Comparison of ENCODE assay signal across 23 cellular contexts in genomic region chr7:114466911-114467310, GRCh38. TPM values are rescaled to one million over a fixed set of nuclear protein-coding genes. Genes with fewer than 3 reads are reported as not detected.
"Had no signal": no experiment of that assay in that cellular context is flagged by ENCODE, and none has a peak within 500 bp of the region (broad histone marks: within the 10 kb centered on the region; RNA-seq: fewer than 3 reads in every experiment).

No MANE protein-coding gene starts in this region.

- H3K9me3 ChIP-seq: esophagus squamous epithelium, mucosa of descending colon, ovary, psoas muscle, stomach, vagina had no signal

- DNase-seq: activated CD4-positive, alpha-beta T cell treated with anti-CD3 and anti-CD28 coated beads for 36 hours; activated CD4-positive, alpha-beta T cell treated with anti-CD3 and anti-CD28 coated beads, Interleukin-2, amount 50 U/mL, for 48 hours; amniotic stem cell; brain microvascular endothelial cell; cortex of kidney; effector CD8-positive, alpha-beta T cell; esophagus squamous epithelium; mesenchymal stem cell; mucosa of descending colon; naive B cell; ovary; psoas muscle; right cardiac atrium; stimulated activated CD4-positive, alpha-beta T cell treated with anti-CD3 and anti-CD28 coated beads, Interleukin-4, amount 100 ng/mL, for 1 hour; stomach had no signal

- H3K36me3 ChIP-seq: brain microvascular endothelial cell, esophagus squamous epithelium, ovary, stomach, vagina had no signal

- H3K27me3 Mint-ChIP-seq: activated CD4-positive, alpha-beta T cell treated with anti-CD3 and anti-CD28 coated beads for 36 hours; activated naive CD8-positive, alpha-beta T cell; central memory CD8-positive, alpha-beta T cell; naive B cell had no signal

- H3K27me3 ChIP-seq: brain microvascular endothelial cell, esophagus squamous epithelium, ovary, stomach, vagina had no signal

- H3K27ac Mint-ChIP-seq: activated CD4-positive, alpha-beta T cell treated with anti-CD3 and anti-CD28 coated beads for 36 hours; activated naive CD8-positive, alpha-beta T cell; activated T-helper 1 cell treated with anti-CD3 and anti-CD28 coated beads, Interleukin-12 subunit alpha, Interleukin-12 subunit beta, Interleukin-2, Interleukin-4 antibody, amounts not matched to agents 30 ng/mL and 10 ng/mL and 1 ng/mL, durations not matched to agents 14 hours and 24 hours and 36 hours; naive B cell; stimulated activated effector memory CD8-positive, alpha-beta T cell treated with anti-CD3 and anti-CD28 coated beads, Interleukin-12 subunit alpha, Interleukin-12 subunit beta, amount 100 ng/mL, for 72 hours; T-helper 2 cell treated with Interferon-gamma antibody and Interleukin-4, amounts not matched to agents 5 μg/mL and 100 μg/mL, for 36 hours; WTC11 had no signal

- H3K4me3 ChIP-seq: esophagus squamous epithelium, mucosa of descending colon, ovary, psoas muscle, skin epidermis, stomach, vagina had no signal

- H3K27ac ChIP-seq: brain microvascular endothelial cell, esophagus squamous epithelium, ovary, psoas muscle, skin epidermis, stomach, vagina had no signal

- H3K36me3 Mint-ChIP-seq: activated naive CD8-positive, alpha-beta T cell; naive B cell; stimulated activated effector memory CD8-positive, alpha-beta T cell treated with anti-CD3 and anti-CD28 coated beads, Interleukin-12 subunit alpha, Interleukin-12 subunit beta, amount 100 ng/mL, for 72 hours; WTC11 had no signal

- H3K9me3 Mint-ChIP-seq: activated T-helper 1 cell treated with anti-CD3 and anti-CD28 coated beads, Interleukin-12 subunit alpha, Interleukin-12 subunit beta, Interleukin-2, Interleukin-4 antibody, amounts not matched to agents 30 ng/mL and 10 ng/mL and 1 ng/mL, durations not matched to agents 14 hours and 24 hours and 36 hours; stimulated activated effector memory CD8-positive, alpha-beta T cell treated with anti-CD3 and anti-CD28 coated beads, Interleukin-12 subunit alpha, Interleukin-12 subunit beta, amount 100 ng/mL, for 72 hours; T-helper 2 cell treated with Interferon-gamma antibody and Interleukin-4, amounts not matched to agents 5 μg/mL and 100 μg/mL, for 36 hours; WTC11 had no signal

- ATAC-seq: activated CD4-positive, alpha-beta T cell treated with anti-CD3 and anti-CD28 coated beads for 36 hours; mucosa of descending colon; right cardiac atrium; stimulated activated effector memory CD8-positive, alpha-beta T cell treated with anti-CD3 and anti-CD28 coated beads, Interleukin-12 subunit alpha, Interleukin-12 subunit beta, amount 100 ng/mL, for 72 hours; WTC11 had no signal

- H3K4me1 Mint-ChIP-seq: activated CD4-positive, alpha-beta T cell treated with anti-CD3 and anti-CD28 coated beads for 36 hours; central memory CD8-positive, alpha-beta T cell; naive B cell; stimulated activated effector memory CD8-positive, alpha-beta T cell treated with anti-CD3 and anti-CD28 coated beads, Interleukin-12 subunit alpha, Interleukin-12 subunit beta, amount 100 ng/mL, for 72 hours had no signal

- H3K4me3 Mint-ChIP-seq: activated CD4-positive, alpha-beta T cell treated with anti-CD3 and anti-CD28 coated beads for 36 hours; activated naive CD8-positive, alpha-beta T cell; activated T-helper 1 cell treated with anti-CD3 and anti-CD28 coated beads, Interleukin-12 subunit alpha, Interleukin-12 subunit beta, Interleukin-2, Interleukin-4 antibody, amounts not matched to agents 30 ng/mL and 10 ng/mL and 1 ng/mL, durations not matched to agents 14 hours and 24 hours and 36 hours; central memory CD8-positive, alpha-beta T cell; naive B cell; stimulated activated effector memory CD8-positive, alpha-beta T cell treated with anti-CD3 and anti-CD28 coated beads, Interleukin-12 subunit alpha, Interleukin-12 subunit beta, amount 100 ng/mL, for 72 hours; T-helper 2 cell treated with Interferon-gamma antibody and Interleukin-4, amounts not matched to agents 5 μg/mL and 100 μg/mL, for 36 hours; WTC11 had no signal

- H3K4me1 ChIP-seq: stomach, vagina had no signal

RNA-seq across cellular contexts. Expression of gene FOXP2, which starts 52.3 kb away (rescaled TPM):
- total RNA-seq: activated CD4-positive, alpha-beta T cell treated with anti-CD3 and anti-CD28 coated beads for 36 hours; activated T-helper 1 cell treated with anti-CD3 and anti-CD28 coated beads, Interleukin-12 subunit alpha, Interleukin-12 subunit beta, Interleukin-2, Interleukin-4 antibody, amounts not matched to agents 30 ng/mL and 10 ng/mL and 1 ng/mL, durations not matched to agents 14 hours and 24 hours and 36 hours had no signal
